ENCODE assay signal across 18 cellular contexts in the genomic region with DNA sequence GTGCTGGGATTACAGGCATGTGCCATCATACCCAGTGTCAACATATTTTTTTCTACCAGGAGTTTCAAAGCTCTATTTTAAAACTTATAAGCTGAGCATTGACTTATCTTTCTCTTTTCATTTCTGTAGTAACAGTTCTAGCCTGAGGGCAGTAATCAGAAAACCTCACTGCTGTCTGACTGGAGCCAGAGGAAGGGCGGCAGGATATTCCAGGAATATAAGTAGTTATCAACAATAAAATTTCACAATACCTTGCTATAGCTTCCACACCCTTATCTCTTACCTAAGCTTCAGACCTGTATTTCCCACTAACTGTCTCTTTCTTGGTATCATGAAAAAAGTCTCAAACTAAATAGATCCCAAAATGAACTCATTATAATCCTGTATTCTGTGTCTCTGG. TPM values are rescaled to one million over a fixed set of nuclear protein-coding genes. Genes with fewer than 3 reads are reported as not detected.
A peak's percentile ranks its signal among the peaks of the same experiment; 100 is the strongest.
DNase-seq lines count a peak whose midpoint lies in the region; ATAC-seq, FAIRE-seq and TF ChIP-seq lines count a peak whose summit lies in the region.
"Had no signal": no experiment of that assay in that cellular context is flagged by ENCODE, and none has a peak within 500 bp of the region (broad histone marks: within the 10 kb centered on the region; RNA-seq: fewer than 3 reads in every experiment).

No MANE protein-coding gene starts in this region.

- TF ChIP-seq CTCF in HepG2 (CRISPR knock-in tag; IDR thresholded peaks at IDR 0.05) (no peak), right lobe of liver (IDR thresholded peaks at IDR 0.05) (no peak), K562 (IDR thresholded peaks at IDR 0.05 in 2 of 3, conservative IDR thresholded peaks at IDR 0.05 in 1 of 3; ENCODE audit: insufficient read depth in 2 of 3, low read depth in 1 of 3, low read length in 3 of 3) (no peak)

- H3K9ac ChIP-seq in HepG2 (ENCODE audit: insufficient read depth, low read depth, low read length), result no peak overlapping the region
- no peak overlapping the region for H3K9ac ChIP-seq in K562 (ENCODE audit: insufficient read depth in 1 of 2, low read depth in 2 of 2, low read length in 2 of 2)
- H3K9ac ChIP-seq: BLaER1 had no signal

- FAIRE-seq in HepG2 (lab: Jason Lieb, UNC), result no peak
- no peak for FAIRE-seq in K562 (lab: Jason Lieb, UNC)

- POLR2A ChIA-PET in HepG2 (lab: Yijun Ruan, JAX), result no interaction called here
- POLR2A ChIA-PET in K562 (lab: Yijun Ruan, JAX), result no interaction called here

- BruUV-seq in HepG2 (replicated peaks; lab: Mats Ljungman, UMichigan), result no TSS peak
- no TSS peak for BruUV-seq in K562 (replicated peaks; lab: Mats Ljungman, UMichigan)

- no peak for TF ChIP-seq RAD21 in HepG2 (CRISPR knock-in tag; IDR thresholded peaks at IDR 0.05)
- TF ChIP-seq RAD21 in K562 (CRISPR knock-in tag; conservative IDR thresholded peaks at IDR 0.05 in 1 of 2, IDR thresholded peaks at IDR 0.05 in 1 of 2), result no peak

- no peak overlapping the region for H3K27ac ChIP-seq in HepG2 (ENCODE audit: extremely low read length, insufficient read depth, low read length)
- no peak overlapping the region for H3K27ac ChIP-seq in right lobe of liver
- no peak overlapping the region for H3K27ac ChIP-seq in K562 (ENCODE audit: extremely low read depth, low read depth, low read length)
- H3K27ac ChIP-seq: BLaER1 had no signal

- no peaks in the 10 kb centered on the region for H3K9me1 ChIP-seq in K562 (ENCODE audit: control insufficient read depth, insufficient read depth, low read length)

- no peaks in the 10 kb centered on the region for H3K4me1 ChIP-seq in HepG2 (ENCODE audit: insufficient read depth, low read length)
- no peaks in the 10 kb centered on the region for H3K4me1 ChIP-seq in right lobe of liver
- peaks cover 0 to 3% of the 10 kb centered on the region in 2 experiments; a peak in 4 of 5 replicates for H3K4me1 ChIP-seq in K562 (replicated peaks in 1 of 2; ENCODE audit: control insufficient read depth in 2 of 2, insufficient read depth in 2 of 2, low read length in 2 of 2)

- no peaks in the 10 kb centered on the region for H3K79me2 ChIP-seq in HepG2 (ENCODE audit: insufficient read depth, low read length)
- no peaks in the 10 kb centered on the region; the same call in 2 of the 3 replicates for H3K79me2 ChIP-seq in K562 (ENCODE audit: control insufficient read depth, insufficient read depth, low read length)

- intact Hi-C loops in HepG2 (cut with micrococcal nuclease; ENCODE audit: unreplicated experiment) (loop anchor here (2.0 kb wide), 1 partner anchor 46 kb away; no protein-coding TSS in a partner anchor), right lobe of liver (cut with DNase I) (no loop called here), K562 (cut with micrococcal nuclease) (no loop called here), left colon (cut with DNase I, micrococcal nuclease) (no loop called here)

- TF ChIP-seq POLR2A in HepG2 (IDR thresholded peaks at IDR 0.05; ENCODE audit: insufficient read depth in 1 of 2, low read depth in 2 of 2, low read length in 2 of 2) (no peak), right lobe of liver (IDR thresholded peaks at IDR 0.05) (no peak), K562 (conservative IDR thresholded peaks at IDR 0.05) (no peak)

- 92% methylated on average over 1 of the region's 1 CpG for WGBS in HepG2 (ENCODE audit: low lambda C conversion rate)
- 82% methylated on average over 1 of the region's 1 CpG for WGBS in right lobe of liver (ENCODE audit: insufficient coverage, low coverage, low lambda C conversion rate, missing lambda C conversion rate)
- 7% methylated on average over 1 of the region's 1 CpG for WGBS in K562 (ENCODE audit: insufficient coverage, low coverage, missing lambda C conversion rate)

- TF ChIP-seq EP300 in HepG2 (IDR thresholded peaks at IDR 0.05; ENCODE audit: low read depth in 2 of 2, low read length in 2 of 2), result no peak
- no peak for TF ChIP-seq EP300 in HepG2 (CRISPR knock-in tag; IDR thresholded peaks at IDR 0.05; ENCODE audit: borderline replicate concordance)
- no peak for TF ChIP-seq EP300 in K562 (IDR thresholded peaks at IDR 0.05; ENCODE audit: low read length)

- DNase-seq in HepG2 (ENCODE audit: low spot score) (no peak), right lobe of liver (no peak), K562 (ENCODE audit: extremely low read depth in 1 of 4, low spot score in 3 of 4) (no peak), left colon (no peak), medulla oblongata (ENCODE audit: extremely low spot score) (no peak), OCI-M2 (lab: John Stamatoyannopoulos, UW; ENCODE audit: unreplicated experiment) (no peak)
- no peak for DNase-seq in activated CD4-positive, alpha-beta T cell treated with anti-CD3 and anti-CD28 coated beads for 1 hour
- DNase-seq: 8988T; CD8-positive, alpha-beta memory T cell; H7; Kasumi-1; NCI-H1436 treated with DMSO at 0.1 percent for 48 hours; NCI-H2081 treated with DMSO at 0.1 percent for 48 hours; NCI-H526; SHP77 treated with DMSO at 0.1 percent for 48 hours had no signal

- H3K36me3 ChIP-seq in HepG2 (replicated peaks in 1 of 2; ENCODE audit: control insufficient read depth in 1 of 2, insufficient read depth in 2 of 2, low read length in 2 of 2), result no peaks in the 10 kb centered on the region
- no peaks in the 10 kb centered on the region for H3K36me3 ChIP-seq in right lobe of liver
- H3K36me3 ChIP-seq in K562 (ENCODE audit: control insufficient read depth, insufficient read depth, low read length), result no peaks in the 10 kb centered on the region
- H3K36me3 ChIP-seq: BLaER1 had no signal

- CTCF ChIA-PET in HepG2 (lab: Yijun Ruan, JAX; ENCODE audit: low intra/inter-chr PET ratio, low total read pairs) (no interaction called here), K562 (lab: Yijun Ruan, JAX; ENCODE audit: low intra/inter-chr PET ratio) (no interaction called here)

- H3K27me3 ChIP-seq in HepG2 (ENCODE audit: control insufficient read depth in 1 of 2, insufficient read depth in 2 of 2, low read length in 2 of 2) (no peaks in the 10 kb centered on the region; a peak in 1 of 5 replicates), right lobe of liver (no peaks in the 10 kb centered on the region), K562 (ENCODE audit: control insufficient read depth in 2 of 2, insufficient read depth in 2 of 2, low read length in 2 of 2) (no peaks in the 10 kb centered on the region)
- H3K27me3 ChIP-seq: BLaER1 had no signal

- H3K9me3 ChIP-seq in HepG2 (ENCODE audit: low read length) (no peaks in the 10 kb centered on the region), right lobe of liver (no peaks in the 10 kb centered on the region), K562 (replicated peaks; ENCODE audit: control insufficient read depth, insufficient read depth, low read depth, low read length) (no peaks in the 10 kb centered on the region; the same call in 1 of the 2 replicates)
- H3K9me3 ChIP-seq: BLaER1 had no signal

- H4K20me1 ChIP-seq in HepG2 (ENCODE audit: insufficient read depth, low read length) (no peaks in the 10 kb centered on the region), K562 (replicated peaks; ENCODE audit: control insufficient read depth, insufficient read depth, low read length) (no peaks in the 10 kb centered on the region)
- H4K20me1 ChIP-seq: BLaER1 had no signal

- no peak overlapping the region for H2AFZ ChIP-seq in HepG2 (ENCODE audit: low read length)
- H2AFZ ChIP-seq in K562 (ENCODE audit: low read depth, low read length), result no peak overlapping the region

- ATAC-seq in HepG2, result no peak
- ATAC-seq in right lobe of liver, result no peak
- no peak for ATAC-seq in K562
- ATAC-seq in left colon, result peak; percentile 46
- no peak for ATAC-seq in HG03342 (IDR thresholded peaks at IDR 0.05; ENCODE audit: unreplicated experiment)
- ATAC-seq: Panc1 had no signal

- in situ Hi-C loops in HepG2 (cut with HindIII; ENCODE audit: extremely low pct_ligation_motif_present, low pct_unique_long_range_greater_than_20kb) (no loop called here), K562 (cut with MboI) (no loop called here)

- H3K4me2 ChIP-seq in HepG2 (ENCODE audit: low read depth, low read length) (no peak overlapping the region), K562 (ENCODE audit: insufficient read depth, low read length) (no peak overlapping the region)
- H3K4me2 ChIP-seq: BLaER1 had no signal

- H3K4me3 ChIP-seq in HepG2 (replicated peaks in 1 of 3; ENCODE audit: insufficient read depth in 1 of 3, low read depth in 2 of 3, low read length in 3 of 3), result no peak overlapping the region
- H3K4me3 ChIP-seq in right lobe of liver, result no peak overlapping the region
- H3K4me3 ChIP-seq in K562, result no peak overlapping the region
- H3K4me3 ChIP-seq: BLaER1 had no signal

RNA-seq across cellular contexts. Expression of a gene that starts 5.1 kb away (rescaled TPM):
- total RNA-seq in HepG2 (2016; rRNA removed; fragmentation: Illumina TruSeq; extraction: Trizol), result 13.0 and 25.6 TPM in 2 replicates
- 1.4 and 2.6 TPM in 2 replicates for total RNA-seq in HepG2 (2016; cell fraction: cytosol; rRNA removed; fragmentation: Illumina TruSeq; extraction: Trizol; ENCODE audit: low read depth)
- total RNA-seq in HepG2 (2016; cell fraction: insoluble cytoplasmic fraction; rRNA removed; fragmentation: Illumina TruSeq; extraction: Trizol), result 15.1 and 23.4 TPM in 2 replicates
- total RNA-seq in HepG2 (2016; cell fraction: membrane; rRNA removed; fragmentation: Illumina TruSeq; extraction: Trizol), result 5.2 and 6.1 TPM in 2 replicates
- 13.0 and 15.3 TPM in 2 replicates for total RNA-seq in HepG2 (2016; cell fraction: nucleus; rRNA removed; fragmentation: Illumina TruSeq; extraction: Trizol)
- 9.8 and 10.4 TPM in 2 replicates for polyA plus RNA-seq in HepG2 (2011; rRNA removed)
- polyA plus RNA-seq in HepG2 (2011; cell fraction: cytosol; rRNA removed), result 5.1 and 8.3 TPM in 2 replicates
- 5.3 and 7.5 TPM in 2 replicates for polyA plus RNA-seq in HepG2 (2011; cell fraction: nucleus; rRNA removed)
- 11.3 and 12.5 TPM in 2 replicates for polyA plus RNA-seq in HepG2 (2012)
- polyA plus RNA-seq in HepG2 (2016; cell fraction: cytosol; fragmentation: Illumina TruSeq; extraction: Trizol; ENCODE audit: low read depth), result 0.52 and 0.64 TPM in 2 replicates
- polyA plus RNA-seq in HepG2 (2016; cell fraction: insoluble cytoplasmic fraction; fragmentation: Illumina TruSeq; extraction: Trizol; ENCODE audit: low read depth), result 11.3 TPM in 2 replicates
- polyA plus RNA-seq in HepG2 (2016; cell fraction: membrane; fragmentation: Illumina TruSeq; extraction: Trizol; ENCODE audit: low read depth), result 2.3 and 2.5 TPM in 2 replicates
- 8.8 and 9.7 TPM in 2 replicates for polyA plus RNA-seq in HepG2 (2016; cell fraction: nucleus; fragmentation: Illumina TruSeq; extraction: Trizol; ENCODE audit: insufficient read depth, low read depth)
- 7.6 and 24.3 TPM in 2 replicates for polyA minus RNA-seq in HepG2 (2011; rRNA and poly(A)+ RNA removed; ENCODE audit: low replicate concordance)
- polyA minus RNA-seq in HepG2 (2011; cell fraction: cytosol; rRNA and poly(A)+ RNA removed), result 10.1 and 10.7 TPM in 2 replicates
- polyA minus RNA-seq in HepG2 (2011; cell fraction: nucleus; rRNA and poly(A)+ RNA removed), result 30.1 and 38.0 TPM in 2 replicates
- total RNA-seq in right lobe of liver, result 10 to 100 TPM; 16.0 to 65.3 (median 22.4) TPM
- total RNA-seq in K562 (2011; cell fraction: chromatin; rRNA removed; ENCODE audit: low replicate concordance), result 13.0 and 37.1 TPM in 2 replicates
- 5.2 and 10.1 TPM in 2 replicates for total RNA-seq in K562 (2011; cell fraction: nucleolus; rRNA removed)
- 16.2 and 17.3 TPM in 2 replicates for total RNA-seq in K562 (2011; cell fraction: nucleoplasm; rRNA removed)
- 13.0 and 15.2 TPM in 2 replicates for total RNA-seq in K562 (2014; rRNA removed)
- total RNA-seq in K562 (2014; rRNA removed; fragmentation: Illumina TruSeq; extraction: Trizol), result 20.0 and 24.2 TPM in 2 replicates
- 20.8 and 22.6 TPM in 2 replicates for total RNA-seq in K562 (2015; rRNA removed; fragmentation: Illumina TruSeq; extraction: Trizol)
- total RNA-seq in K562 (2021), result 21.6 and 22.1 TPM in 2 replicates
- 12.5 and 17.3 TPM in 2 replicates for polyA plus RNA-seq in K562 (2011; rRNA removed)
- 4.1 and 5.5 TPM in 2 replicates for polyA plus RNA-seq in K562 (2011; cell fraction: cytosol; rRNA removed)
- polyA plus RNA-seq in K562 (2011; cell fraction: nucleus; rRNA removed), result 6.9 and 9.1 TPM in 2 replicates
- 12.3 and 28.7 TPM in 2 replicates for polyA plus RNA-seq in K562 (2012)
- 18.7 and 23.7 TPM in 2 replicates for polyA plus RNA-seq in K562 (2014; fragmentation: Illumina TruSeq; extraction: Trizol)
- polyA plus RNA-seq in K562 (2014; fragmentation: Nextera tagmentation; extraction: Ambion mirVana), result 10 to 100 TPM in 1 of 2 experiments, 1 to 10 TPM in 1; 7.2 to 12.2 TPM
- 12.4 and 12.9 TPM in 2 replicates for polyA plus RNA-seq in K562 (2014; rRNA removed)
- 26.9 and 27.0 TPM in 2 replicates for polyA minus RNA-seq in K562 (2011; rRNA and poly(A)+ RNA removed)
- 6.6 and 8.8 TPM in 2 replicates for polyA minus RNA-seq in K562 (2011; cell fraction: cytosol; rRNA and poly(A)+ RNA removed)
- polyA minus RNA-seq in K562 (2011; cell fraction: nucleus; rRNA and poly(A)+ RNA removed), result 9.3 and 16.9 TPM in 2 replicates
- total RNA-seq in left colon, result 10 to 100 TPM; 10.4 to 13.4 TPM
